In genomic region chr14:74085047-74085637, GRCh38 we compare ENCODE assay signal across 8 cellular contexts. TPM values are rescaled to one million over a fixed set of nuclear protein-coding genes. Genes with fewer than 3 reads are reported as not detected.
A peak's percentile ranks its signal among the peaks of the same experiment; 100 is the strongest.
DNase-seq lines count a peak whose midpoint lies in the region; ATAC-seq, FAIRE-seq and TF ChIP-seq lines count a peak whose summit lies in the region.

No MANE protein-coding gene starts in this region.

- ATAC-seq in HG03025 (IDR thresholded peaks at IDR 0.05; ENCODE audit: low FRiP score, unreplicated experiment) = peak; percentile 3

- peak; percentile 68 for DNase-seq in activated CD8-positive, alpha-beta memory T cell treated with anti-CD3 and anti-CD28 coated beads, Interleukin-2, amount 50 U/mL, for 48 hours
- DNase-seq in activated CD8-positive, alpha-beta memory T cell treated with anti-CD3 and anti-CD28 coated beads for 24 hours = no peak
- no peak for DNase-seq in endothelial cell (ENCODE audit: low spot score)
- peak; percentile 55 for DNase-seq in myocyte (ENCODE audit: low read depth)
- peak; percentile 57 for DNase-seq in urothelium cell line (ENCODE audit: low spot score)
- DNase-seq in D721Med (ENCODE audit: insufficient read length, low spot score) = no peak

- no peak for FAIRE-seq in urothelium cell line (lab: Jason Lieb, UNC)
- FAIRE-seq in D721Med (lab: Jason Lieb, UNC) = no peak

- H3K27ac Mint-ChIP-seq in T-helper 1 cell treated with Interleukin-12 subunit alpha and Interleukin-12 subunit beta and Interleukin-4 antibody, amounts not matched to agents 30 μg/mL and 1 μg/mL, for 36 hours = peak overlapping the region; percentile 99
- H3K27ac Mint-ChIP-seq in endothelial cell (ENCODE audit: unreplicated experiment) = peak overlapping the region; percentile 88

- H3K36me3 Mint-ChIP-seq in T-helper 1 cell treated with Interleukin-12 subunit alpha and Interleukin-12 subunit beta and Interleukin-4 antibody, amounts not matched to agents 30 μg/mL and 1 μg/mL, for 36 hours (ENCODE audit: low read depth) = peaks cover 7% of the 10 kb centered on the region
- no peaks in the 10 kb centered on the region for H3K36me3 Mint-ChIP-seq in endothelial cell (ENCODE audit: low read depth, unreplicated experiment)

- peaks cover 7% of the 10 kb centered on the region for H3K9me3 Mint-ChIP-seq in T-helper 1 cell treated with Interleukin-12 subunit alpha and Interleukin-12 subunit beta and Interleukin-4 antibody, amounts not matched to agents 30 μg/mL and 1 μg/mL, for 36 hours
- H3K9me3 Mint-ChIP-seq in endothelial cell (ENCODE audit: unreplicated experiment) = no peaks in the 10 kb centered on the region

- peak overlapping the region; percentile 100 for H3K4me3 Mint-ChIP-seq in T-helper 1 cell treated with Interleukin-12 subunit alpha and Interleukin-12 subunit beta and Interleukin-4 antibody, amounts not matched to agents 30 μg/mL and 1 μg/mL, for 36 hours
- peak overlapping the region; percentile 97 for H3K4me3 Mint-ChIP-seq in endothelial cell (ENCODE audit: unreplicated experiment)

- no peak for TF ChIP-seq CTCF in endothelial cell (IDR thresholded peaks at IDR 0.05; ENCODE audit: unreplicated experiment)
- no peak for TF ChIP-seq CTCF in D721Med (IDR thresholded peaks at IDR 0.05; ENCODE audit: insufficient read depth, missing control alignments)

- H3K27me3 Mint-ChIP-seq in T-helper 1 cell treated with Interleukin-12 subunit alpha and Interleukin-12 subunit beta and Interleukin-4 antibody, amounts not matched to agents 30 μg/mL and 1 μg/mL, for 36 hours (ENCODE audit: low read depth) = no peaks in the 10 kb centered on the region
- peaks cover 9% of the 10 kb centered on the region for H3K27me3 Mint-ChIP-seq in endothelial cell (ENCODE audit: unreplicated experiment)

- peaks cover 38% of the 10 kb centered on the region for H3K4me1 Mint-ChIP-seq in T-helper 1 cell treated with Interleukin-12 subunit alpha and Interleukin-12 subunit beta and Interleukin-4 antibody, amounts not matched to agents 30 μg/mL and 1 μg/mL, for 36 hours (ENCODE audit: low read depth)
- peaks cover 26% of the 10 kb centered on the region for H3K4me1 Mint-ChIP-seq in endothelial cell (ENCODE audit: unreplicated experiment)

RNA-seq across cellular contexts. Expression of gene LIN52, which starts 0.4 kb away (rescaled TPM):
- 7.3 TPM for total RNA-seq in endothelial cell (ENCODE audit: unreplicated experiment)
- 6.5 and 7.5 TPM in 2 replicates for total RNA-seq in myocyte
- polyA plus RNA-seq in myocyte (2012) = 4.5 TPM

RNA-seq across cellular contexts. Expression of gene ALDH6A1, which starts 0.9 kb away (rescaled TPM):
- total RNA-seq in endothelial cell (ENCODE audit: unreplicated experiment) (17.1 TPM), myocyte (14.9 and 16.8 TPM in 2 replicates)
- polyA plus RNA-seq in myocyte (2012) = 5.0 TPM

Comparison
In these comparisons a context has a peak if more than half of its experiments do, and no peak if none do; other contexts are left out.
1. DNase-seq: peak in activated CD8-positive, alpha-beta memory T cell treated with anti-CD3 and anti-CD28 coated beads, Interleukin-2, amount 50 U/mL, for 48 hours (single experiment), myocyte (single experiment) and urothelium cell line (single experiment); none in activated CD8-positive, alpha-beta memory T cell treated with anti-CD3 and anti-CD28 coated beads for 24 hours (single experiment), endothelial cell (single experiment) and D721Med (single experiment).